In genomic region chr11:3860898-3861393, GRCh38 we compare ENCODE assay signal across 1 cellular context.
A peak's percentile ranks its signal among the peaks of the same experiment; 100 is the strongest.
TF ChIP-seq lines count a peak whose summit lies in the region.

No MANE protein-coding gene starts in this region.

TF ChIP-seq in HepG2, 621 proteins besides CTCF, POLR2A, EP300 and RAD21:
- peak; percentile 64 for TF ChIP-seq ZNF121 (CRISPR knock-in tag; IDR thresholded peaks at IDR 0.05)
- peak; percentile 85 for TF ChIP-seq ZNF652 (CRISPR knock-in tag; IDR thresholded peaks at IDR 0.05; ENCODE audit: borderline replicate concordance, low read depth)
